8 cellular contexts compared by ENCODE assay signal in the genomic region with DNA sequence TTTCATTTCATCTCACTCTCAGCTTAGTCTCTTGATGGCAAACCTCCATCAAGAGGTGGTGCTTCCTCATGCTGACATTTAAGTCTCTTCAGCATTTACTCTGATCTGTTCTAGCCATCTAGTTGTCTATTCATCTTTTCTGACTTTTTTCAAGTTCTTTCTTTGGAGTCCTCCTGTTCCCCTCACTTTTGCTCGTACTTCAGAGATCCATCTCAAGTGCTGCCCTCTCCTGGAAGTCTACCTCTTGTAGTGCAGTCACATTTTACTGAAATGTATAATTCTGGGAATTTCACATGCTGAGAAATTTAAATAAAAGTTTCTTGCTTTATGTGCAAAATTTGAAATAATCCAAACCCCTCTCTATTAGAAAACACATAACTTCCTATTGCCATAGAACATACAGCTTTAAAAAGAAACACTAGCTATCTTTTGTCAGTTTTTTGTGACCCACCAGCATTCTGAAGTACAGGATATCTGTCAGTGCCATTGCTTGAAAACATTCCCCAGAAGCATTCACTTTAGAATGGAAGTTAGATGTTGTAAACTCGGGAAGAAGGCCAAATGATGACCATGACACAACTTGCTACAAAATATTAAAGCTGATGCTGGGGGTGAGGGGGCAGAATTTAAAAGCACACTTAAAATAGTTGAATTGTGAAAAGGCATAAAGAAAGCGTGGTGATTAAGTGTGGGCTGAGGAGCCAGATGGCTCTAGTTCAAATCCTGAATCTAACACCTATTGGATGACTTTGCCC. TPM values are rescaled to one million over a fixed set of nuclear protein-coding genes. Genes with fewer than 3 reads are reported as not detected.
DNase-seq lines count a peak whose midpoint lies in the region; ATAC-seq, FAIRE-seq and TF ChIP-seq lines count a peak whose summit lies in the region.

No MANE protein-coding gene starts in this region.

- H3K4me3 ChIP-seq in H1 (ENCODE audit: extremely low read depth in 1 of 4, insufficient read depth in 2 of 4, low read depth in 3 of 4, low read length in 4 of 4): no peak overlapping the region

- H3K4me2 ChIP-seq in H1 (ENCODE audit: insufficient read depth in 1 of 2, low read depth in 2 of 2, low read length in 2 of 2): no peak overlapping the region

- H4K8ac ChIP-seq in H1 (ENCODE audit: extremely low read depth, insufficient read depth, low read length): no peak overlapping the region

- TF ChIP-seq EP300 in H1 (IDR thresholded peaks at IDR 0.05; ENCODE audit: borderline replicate concordance in 1 of 2, low read depth in 2 of 2, low read length in 2 of 2): no peak

- H3K4me1 ChIP-seq in H1 (replicated peaks in 1 of 4; ENCODE audit: control insufficient read depth in 3 of 4, insufficient read depth in 4 of 4, low read length in 3 of 4): peaks cover 0 to 3% (median 0%) of the 10 kb centered on the region in 4 experiments; a peak in 1 of 7 replicates

- CTCF ChIA-PET in H1 (lab: Charles Lee; ENCODE audit: partially characterized antibody): interaction anchor here (0.6 to 5.6 kb wide), 27 partner anchors 9 to 242 kb away, joined by 3 to 33 read pairs (median 4); partner anchors contain the start of gene TMCO2
- CTCF ChIA-PET in activated CD4-positive, alpha-beta memory T cell treated with anti-CD3 and anti-CD28 coated beads for 36 hours (lab: Charles Lee): interaction anchor here (0.6 to 3.7 kb wide), 11 partner anchors 9 to 210 kb away, joined by 3 to 16 read pairs (median 5); partner anchors contain the start of gene RLF

- H3K56ac ChIP-seq in H1 (replicated peaks; ENCODE audit: insufficient read length, low read depth, low read length): no peak overlapping the region

- no peak overlapping the region for H2AK5ac ChIP-seq in H1 (ENCODE audit: low read depth, low read length)

- H3K27ac Mint-ChIP-seq in activated naive CD4-positive, alpha-beta T cell treated with anti-CD3 and anti-CD28 coated beads, Interleukin-2, amount 50 U/mL, for 24 hours: peak overlapping the region; percentile 47
- H3K27ac Mint-ChIP-seq in progenitor cell of endocrine pancreas: peak overlapping the region; percentile 19
- no peak overlapping the region for H3K27ac Mint-ChIP-seq in activated CD4-positive, alpha-beta memory T cell treated with anti-CD3 and anti-CD28 coated beads for 36 hours

- POLR2A ChIA-PET in H1 (lab: Charles Lee; ENCODE audit: partially characterized antibody): interaction anchor here (0.8 to 1.0 kb wide), 2 partner anchors 75 to 100 kb away, joined by 3 read pairs; partner anchors contain the start of gene ZMPSTE24
- POLR2A ChIA-PET in activated CD4-positive, alpha-beta memory T cell treated with anti-CD3 and anti-CD28 coated beads for 36 hours (lab: Charles Lee): no interaction called here

- no peak overlapping the region for H2BK20ac ChIP-seq in H1 (ENCODE audit: low read length)

- no peak for DNase-seq in activated naive CD4-positive, alpha-beta T cell treated with Interleukin-2 at 50 U/mL for 16 hours
- DNase-seq in MV-4-11 (lab: John Stamatoyannopoulos, UW) (peak; percentile 19), H1 (ENCODE audit: low read depth in 1 of 2, low spot score in 2 of 2) (no peak), progenitor cell of endocrine pancreas (ENCODE audit: low spot score, unreplicated experiment) (no peak), NCI-H774 (lab: John Stamatoyannopoulos, UW) (no peak)
- no peak for DNase-seq in activated CD4-positive, alpha-beta memory T cell treated with anti-CD3 and anti-CD28 coated beads for 36 hours

- TF ChIP-seq CTCF in H1 (IDR thresholded peaks at IDR 0.05; ENCODE audit: control extremely low read depth in 1 of 3, insufficient read depth in 1 of 3, low read depth in 1 of 3, low read length in 3 of 3): peak in 2 of 3 experiments; percentile 32 to 50; a peak in 2 of 4 replicates
- peak; percentile 53 for TF ChIP-seq CTCF in progenitor cell of endocrine pancreas (IDR thresholded peaks at IDR 0.05; ENCODE audit: unreplicated experiment)

- TF ChIP-seq RAD21 in H1 (IDR thresholded peaks at IDR 0.05 in 1 of 2, conservative IDR thresholded peaks at IDR 0.05 in 1 of 2; ENCODE audit: low read depth in 2 of 2, low read length in 2 of 2): peak; percentile 16 to 32; a peak in 1 of 4 replicates

- no peak for TF ChIP-seq POLR2A in H1 (IDR thresholded peaks at IDR 0.05; ENCODE audit: control extremely low read depth in 1 of 2, low read depth in 2 of 2, low read length in 2 of 2)

- H3K4ac ChIP-seq in H1 (replicated peaks; ENCODE audit: insufficient read length, low read depth, low read length): no peak overlapping the region

- H3K36me3 ChIP-seq in H1 (ENCODE audit: control insufficient read depth in 2 of 4, insufficient read depth in 4 of 4, low read length in 3 of 4): no peaks in the 10 kb centered on the region

- H3K9ac ChIP-seq in H1 (replicated peaks in 1 of 4; ENCODE audit: extremely low read depth in 1 of 4, low read depth in 3 of 4, low read length in 3 of 4): no peak overlapping the region

- no peak overlapping the region for H4K91ac ChIP-seq in H1 (replicated peaks; ENCODE audit: insufficient read length, low read length)

- no peak overlapping the region for H2BK120ac ChIP-seq in H1 (replicated peaks; ENCODE audit: low read depth, low read length)

- ATAC-seq in GM21423 (IDR thresholded peaks at IDR 0.05; ENCODE audit: unreplicated experiment): no peak

- H4K20me1 ChIP-seq in H1 (replicated peaks in 1 of 2; ENCODE audit: control insufficient read depth in 1 of 2, insufficient read depth in 2 of 2, low read length in 2 of 2): peaks cover 3 to 11% of the 10 kb centered on the region in 2 experiments

- no peak overlapping the region for H2BK15ac ChIP-seq in H1 (ENCODE audit: low read length)

- intact Hi-C loops in activated CD4-positive, alpha-beta memory T cell treated with anti-CD3 and anti-CD28 coated beads for 36 hours (cut with micrococcal nuclease): no loop called here

- WGBS in H1 (ENCODE audit: extremely low coverage in 1 of 2, insufficient coverage in 1 of 2, insufficient read length in 1 of 2, insufficient replicate concordance in 2 of 2, low coverage in 1 of 2, low lambda C conversion rate in 2 of 2, missing lambda C conversion rate in 1 of 2), 2 experiments: 75% methylated on average over 3 of the region's 3 CpGs; no CpG with 5 or more reads in 1 of the 2 experiments

- H3K4me3 Mint-ChIP-seq in activated naive CD4-positive, alpha-beta T cell treated with anti-CD3 and anti-CD28 coated beads, Interleukin-2, amount 50 U/mL, for 24 hours: peak overlapping the region; percentile 23
- no peak overlapping the region for H3K4me3 Mint-ChIP-seq in progenitor cell of endocrine pancreas (ENCODE audit: low read depth)
- no peak overlapping the region for H3K4me3 Mint-ChIP-seq in activated CD4-positive, alpha-beta memory T cell treated with anti-CD3 and anti-CD28 coated beads for 36 hours

- H3K18ac ChIP-seq in H1 (ENCODE audit: extremely low read depth, low read length): no peak overlapping the region

- H3K4me1 Mint-ChIP-seq in activated naive CD4-positive, alpha-beta T cell treated with anti-CD3 and anti-CD28 coated beads, Interleukin-2, amount 50 U/mL, for 24 hours: peaks cover 76% of the 10 kb centered on the region
- peaks cover 2% of the 10 kb centered on the region for H3K4me1 Mint-ChIP-seq in progenitor cell of endocrine pancreas (ENCODE audit: low read depth)
- peaks cover 62% of the 10 kb centered on the region for H3K4me1 Mint-ChIP-seq in activated CD4-positive, alpha-beta memory T cell treated with anti-CD3 and anti-CD28 coated beads for 36 hours (ENCODE audit: low read depth)

- no peak overlapping the region for H2BK12ac ChIP-seq in H1 (ENCODE audit: low read depth, low read length)

- peaks cover 10% of the 10 kb centered on the region for H3K36me3 Mint-ChIP-seq in activated naive CD4-positive, alpha-beta T cell treated with anti-CD3 and anti-CD28 coated beads, Interleukin-2, amount 50 U/mL, for 24 hours
- H3K36me3 Mint-ChIP-seq in progenitor cell of endocrine pancreas (ENCODE audit: insufficient read depth): no peaks in the 10 kb centered on the region
- H3K36me3 Mint-ChIP-seq in activated CD4-positive, alpha-beta memory T cell treated with anti-CD3 and anti-CD28 coated beads for 36 hours: peaks cover 1% of the 10 kb centered on the region

- no peaks in the 10 kb centered on the region for H3K9me3 Mint-ChIP-seq in activated naive CD4-positive, alpha-beta T cell treated with anti-CD3 and anti-CD28 coated beads, Interleukin-2, amount 50 U/mL, for 24 hours
- no peaks in the 10 kb centered on the region for H3K9me3 Mint-ChIP-seq in progenitor cell of endocrine pancreas (ENCODE audit: low read depth)
- H3K9me3 Mint-ChIP-seq in activated CD4-positive, alpha-beta memory T cell treated with anti-CD3 and anti-CD28 coated beads for 36 hours: no peaks in the 10 kb centered on the region

- no peak overlapping the region for H4K5ac ChIP-seq in H1 (ENCODE audit: insufficient read length, low read depth, low read length)

- FAIRE-seq in H1 (lab: Jason Lieb, UNC): no peak

- H3K79me1 ChIP-seq in H1 (ENCODE audit: low read depth, low read length): no peaks in the 10 kb centered on the region

- no peak overlapping the region for H3K27ac ChIP-seq in H1 (ENCODE audit: low read depth, low read length)

- no peak overlapping the region for H3K23ac ChIP-seq in H1 (ENCODE audit: insufficient read length)

- H2AFZ ChIP-seq in H1 (ENCODE audit: low read length): no peak overlapping the region

- no peak overlapping the region for H2BK5ac ChIP-seq in H1 (ENCODE audit: low read depth, low read length)

- no peaks in the 10 kb centered on the region for H3K9me3 ChIP-seq in H1 (ENCODE audit: insufficient read depth in 2 of 2, low read depth in 1 of 2, low read length in 1 of 2)

- no peak overlapping the region for H3K14ac ChIP-seq in H1 (ENCODE audit: insufficient read length)

- H3K23me2 ChIP-seq in H1 (ENCODE audit: low read depth, low read length): no peaks in the 10 kb centered on the region

- H3K27me3 Mint-ChIP-seq in activated naive CD4-positive, alpha-beta T cell treated with anti-CD3 and anti-CD28 coated beads, Interleukin-2, amount 50 U/mL, for 24 hours: no peaks in the 10 kb centered on the region
- H3K27me3 Mint-ChIP-seq in progenitor cell of endocrine pancreas: no peaks in the 10 kb centered on the region
- no peaks in the 10 kb centered on the region for H3K27me3 Mint-ChIP-seq in activated CD4-positive, alpha-beta memory T cell treated with anti-CD3 and anti-CD28 coated beads for 36 hours

- H3K27me3 ChIP-seq in H1 (replicated peaks in 1 of 4; ENCODE audit: control insufficient read depth in 3 of 4, extremely low read depth in 1 of 4, insufficient read depth in 3 of 4, low read length in 3 of 4): no peaks in the 10 kb centered on the region

- H3K79me2 ChIP-seq in H1 (ENCODE audit: control insufficient read depth in 1 of 2, insufficient read depth in 2 of 2, low read length in 2 of 2): peaks cover 4 to 93% of the 10 kb centered on the region in 2 experiments; a peak in 3 of 4 replicates

RNA-seq across cellular contexts. Expression of gene RLF, which starts 21.9 kb away (rescaled TPM):
- total RNA-seq in H1 (2021; fragmentation: NEBNext Ultra II Directional; extraction: Animal tissue kit (Norgen Biotek cat#: 25700)): 16.9 and 18.0 TPM in 2 replicates
- 2.4 and 4.2 TPM in 2 replicates for polyA plus RNA-seq in H1 (2011; rRNA removed)
- polyA plus RNA-seq in H1 (2011; cell fraction: cytosol; rRNA removed): 5.4 TPM
- polyA plus RNA-seq in H1 (2011; cell fraction: nucleus; rRNA removed): 4.0 TPM
- 7.0 to 11.1 TPM (median 8.4 TPM) in 4 replicates for polyA plus RNA-seq in H1 (2012, experiment 1 of 2)
- 0.52 TPM for polyA plus RNA-seq in H1 (2012, experiment 2 of 2)
- 9.5 TPM for polyA plus RNA-seq in H1 (2013, experiment 1 of 2)
- polyA plus RNA-seq in H1 (2013, experiment 2 of 2): 9.4 TPM
- 16.6 and 24.7 TPM in 2 replicates for polyA minus RNA-seq in H1 (2011; rRNA and poly(A)+ RNA removed)
- polyA minus RNA-seq in H1 (2011; cell fraction: cytosol; rRNA and poly(A)+ RNA removed): 11.4 TPM
- polyA minus RNA-seq in H1 (2011; cell fraction: nucleus; rRNA and poly(A)+ RNA removed): 17.0 TPM
- total RNA-seq in progenitor cell of endocrine pancreas: 20.5 TPM in 2 replicates
- 10 to 100 TPM; 19.6 to 19.7 TPM for total RNA-seq in activated CD4-positive, alpha-beta memory T cell treated with anti-CD3 and anti-CD28 coated beads for 36 hours
